ENCODE assay signal across 14 cellular contexts in the genomic region with DNA sequence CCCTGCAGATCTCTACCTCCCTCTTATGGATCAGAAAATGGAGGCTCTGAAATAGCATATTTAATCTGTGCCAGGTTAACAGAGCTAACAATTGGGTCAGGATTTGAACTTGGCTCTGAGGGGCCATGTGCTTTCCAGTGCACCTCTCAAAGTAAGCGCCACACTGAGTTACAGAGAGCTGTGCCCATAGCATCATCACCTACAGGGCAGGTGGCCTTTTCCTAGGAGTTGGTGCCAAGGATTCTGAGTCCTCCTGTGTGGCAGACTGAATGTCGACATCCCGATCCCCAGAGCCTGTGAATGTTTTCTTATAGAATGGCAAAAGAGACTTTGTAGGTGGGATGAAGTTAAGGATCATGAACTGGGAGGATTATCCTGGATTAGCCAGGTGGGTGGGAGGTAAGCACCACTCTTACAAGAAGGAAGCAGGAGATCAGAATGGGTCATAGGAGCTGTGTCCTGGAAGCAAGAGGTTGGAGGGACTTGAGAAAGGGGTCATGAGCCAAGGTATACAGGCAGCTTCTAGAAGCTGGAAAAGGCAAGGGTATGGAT.
A peak's percentile ranks its signal among the peaks of the same experiment; 100 is the strongest.
DNase-seq lines count a peak whose midpoint lies in the region; ATAC-seq, FAIRE-seq and TF ChIP-seq lines count a peak whose summit lies in the region.
"Had no signal": no experiment of that assay in that cellular context is flagged by ENCODE, and none has a peak within 500 bp of the region (broad histone marks: within the 10 kb centered on the region; RNA-seq: fewer than 3 reads in every experiment).

No MANE protein-coding gene starts in this region.

- H2BK5ac ChIP-seq in neuronal stem cell (ENCODE audit: low read length): no peak overlapping the region

- H3K23ac ChIP-seq in neuronal stem cell (ENCODE audit: low read depth, low read length, poor library complexity): no peak overlapping the region

- DNase-seq in A549 (ENCODE audit: low read depth in 1 of 2, low spot score in 1 of 2) (no peak), colonic mucosa (no peak), neuronal stem cell (ENCODE audit: low spot score) (no peak), HK-2 (ENCODE audit: unreplicated experiment) (no peak)
- no peak for DNase-seq in central memory CD4-positive, alpha-beta T cell
- DNase-seq: activated naive CD4-positive, alpha-beta T cell treated with Interleukin-2 at 50 U/mL for 16 hours; DMS153; HCEC 1CT; left colon; MM.1S had no signal

- no peaks in the 10 kb centered on the region for H3K4me1 Mint-ChIP-seq in activated T-helper 17 cell treated with anti-CD3 and anti-CD28 coated beads, Interleukin-2, amount 50 U/mL, for 72 hours

- no peak overlapping the region for H3K27ac Mint-ChIP-seq in activated T-helper 17 cell treated with anti-CD3 and anti-CD28 coated beads, Interleukin-2, amount 50 U/mL, for 72 hours
- H3K27ac Mint-ChIP-seq: neural progenitor cell had no signal

- H3K36me3 Mint-ChIP-seq in activated T-helper 17 cell treated with anti-CD3 and anti-CD28 coated beads, Interleukin-2, amount 50 U/mL, for 72 hours (ENCODE audit: low read depth): no peaks in the 10 kb centered on the region
- H3K36me3 Mint-ChIP-seq: neural progenitor cell had no signal

- no peak overlapping the region for H4K91ac ChIP-seq in neuronal stem cell (ENCODE audit: low read depth, low read length, poor library complexity)

- H3K9ac ChIP-seq in colonic mucosa (ENCODE audit: low read depth in 2 of 2, low read length in 2 of 2) (peak overlapping the region in 1 of 2 donors; percentile 16), neuronal stem cell (ENCODE audit: low read depth, low read length, poor library complexity) (no peak overlapping the region)
- H3K9ac ChIP-seq: neural progenitor cell had no signal

- H3K4ac ChIP-seq in neuronal stem cell (ENCODE audit: low read length): no peak overlapping the region

- CTCF ChIA-PET in A549 (lab: Yijun Ruan, JAX) (interaction anchor here (1.6 kb wide), 1 partner anchor 11 kb away, joined by 5 read pairs; no protein-coding TSS in a partner anchor), HEK293 (lab: Yijun Ruan, JAX) (interaction anchor here (0.6 to 1.7 kb wide), 4 partner anchors 10 to 179 kb away, joined by 3 to 10 read pairs (median 4); a partner anchor contains a TSS)

- TF ChIP-seq CTCF in A549 (IDR thresholded peaks at IDR 0.05) (no peak), HEK293 (tag by site-specific recombination; IDR thresholded peaks at IDR 0.05) (no peak), colonic mucosa (IDR thresholded peaks at IDR 0.05) (no peak)

- H3K27me3 ChIP-seq in colonic mucosa (no peaks in the 10 kb centered on the region), muscle layer of duodenum (ENCODE audit: low read depth, low read length) (no peaks in the 10 kb centered on the region), neuronal stem cell (ENCODE audit: control insufficient read depth in 3 of 3, insufficient read depth in 3 of 3, low read depth in 1 of 3, low read length in 3 of 3) (no peaks in the 10 kb centered on the region)
- H3K27me3 ChIP-seq: neural progenitor cell had no signal

- H3K79me1 ChIP-seq in neuronal stem cell (ENCODE audit: low read depth, low read length): no peaks in the 10 kb centered on the region

- no peak overlapping the region for H3K18ac ChIP-seq in neuronal stem cell (ENCODE audit: low read length)

- no peak for TF ChIP-seq POLR2A in A549 (IDR thresholded peaks at IDR 0.05; ENCODE audit: low read length)

- H2AFZ ChIP-seq in neuronal stem cell (ENCODE audit: low read length): no peak overlapping the region
- H2AFZ ChIP-seq: neural progenitor cell had no signal

- H3K27me3 Mint-ChIP-seq in activated T-helper 17 cell treated with anti-CD3 and anti-CD28 coated beads, Interleukin-2, amount 50 U/mL, for 72 hours: no peaks in the 10 kb centered on the region

- H2BK15ac ChIP-seq in neuronal stem cell (ENCODE audit: low read length): no peak overlapping the region

- POLR2A ChIA-PET in A549 (lab: Yijun Ruan, JAX): no interaction called here
- POLR2A ChIA-PET in HEK293 (lab: Yijun Ruan, JAX): interaction anchor here (1.5 kb wide), 1 partner anchor 178 kb away, joined by 9 read pairs; a partner anchor contains a TSS

- TF ChIP-seq EP300 in A549 (IDR thresholded peaks at IDR 0.05): no peak

- H3K4me3 ChIP-seq in A549 (no peak overlapping the region), HEK293 (ENCODE audit: low read depth, low read length) (no peak overlapping the region), colonic mucosa (no peak overlapping the region), muscle layer of duodenum (ENCODE audit: low read depth in 1 of 2, low read length in 2 of 2) (no peak overlapping the region), neuronal stem cell (ENCODE audit: low read length in 2 of 2) (no peak overlapping the region)
- H3K4me3 ChIP-seq: neural progenitor cell had no signal

- intact Hi-C loops in colonic mucosa (cut with DNase I): no loop called here

- H3K9me3 Mint-ChIP-seq in activated T-helper 17 cell treated with anti-CD3 and anti-CD28 coated beads, Interleukin-2, amount 50 U/mL, for 72 hours: no peaks in the 10 kb centered on the region
- H3K9me3 Mint-ChIP-seq: neural progenitor cell had no signal

- no peak overlapping the region for H2BK120ac ChIP-seq in neuronal stem cell (ENCODE audit: low read depth, low read length)

- no peaks in the 10 kb centered on the region for H3K36me3 ChIP-seq in HEK293 (ENCODE audit: control insufficient read depth in 2 of 2, insufficient read depth in 1 of 2, low read length in 2 of 2)
- H3K36me3 ChIP-seq in colonic mucosa: no peaks in the 10 kb centered on the region
- no peaks in the 10 kb centered on the region for H3K36me3 ChIP-seq in muscle layer of duodenum (ENCODE audit: control insufficient read depth in 1 of 2, insufficient read depth in 2 of 2, low read length in 2 of 2)
- H3K36me3 ChIP-seq in neuronal stem cell (replicated peaks in 1 of 2; ENCODE audit: control insufficient read depth in 2 of 2, insufficient read depth in 2 of 2, low read length in 2 of 2): no peaks in the 10 kb centered on the region
- H3K36me3 ChIP-seq: neural progenitor cell had no signal

- H3K4me2 ChIP-seq in A549 (peak overlapping the region; percentile 37; the same call in 1 of the 3 replicates), neuronal stem cell (ENCODE audit: insufficient read depth, low read length, poor library complexity, severe bottlenecking) (no peak overlapping the region)
- H3K4me2 ChIP-seq: neural progenitor cell had no signal

- H3K4me3 Mint-ChIP-seq in activated T-helper 17 cell treated with anti-CD3 and anti-CD28 coated beads, Interleukin-2, amount 50 U/mL, for 72 hours: no peak overlapping the region
- H3K4me3 Mint-ChIP-seq: neural progenitor cell had no signal

- H2BK12ac ChIP-seq in neuronal stem cell (ENCODE audit: low read length): no peak overlapping the region

- H2AK5ac ChIP-seq in neuronal stem cell (ENCODE audit: low read depth, low read length): no peak overlapping the region

- no peak for FAIRE-seq in A549 (lab: Jason Lieb, UNC)

- H3K14ac ChIP-seq in neuronal stem cell (ENCODE audit: low read length): no peak overlapping the region

- H3K27ac ChIP-seq in A549: peak overlapping the region; percentile 92 to 93
- H3K27ac ChIP-seq in HEK293 (ENCODE audit: extremely low read depth, low read depth, low read length): peak overlapping the region; percentile 88; the same call in 1 of the 2 replicates
- H3K27ac ChIP-seq in colonic mucosa: peak overlapping the region; percentile 51
- peak overlapping the region; percentile 60 for H3K27ac ChIP-seq in muscle layer of duodenum (ENCODE audit: low read length)
- no peak overlapping the region for H3K27ac ChIP-seq in neuronal stem cell (replicated peaks; ENCODE audit: low read length)
- H3K27ac ChIP-seq: neural progenitor cell had no signal

- no peak for TF ChIP-seq RAD21 in A549 (conservative IDR thresholded peaks at IDR 0.05 in 1 of 2, IDR thresholded peaks at IDR 0.05 in 1 of 2)

- no peak for ATAC-seq in A549
- ATAC-seq in activated T-helper 17 cell treated with anti-CD3 and anti-CD28 coated beads, Interleukin-2, amount 50 U/mL, for 72 hours (replicated peaks): no peak

- H4K8ac ChIP-seq in neuronal stem cell (ENCODE audit: low read depth, low read length): no peak overlapping the region

- H3K4me1 ChIP-seq in A549 (peaks cover 47% of the 10 kb centered on the region), HEK293 (ENCODE audit: control insufficient read depth, insufficient read depth, low read length) (peaks cover 30% of the 10 kb centered on the region), colonic mucosa (peaks cover 16% of the 10 kb centered on the region), muscle layer of duodenum (ENCODE audit: control insufficient read depth in 1 of 2, insufficient read depth in 2 of 2, low read length in 2 of 2) (peaks cover 17% of the 10 kb centered on the region in 2 donors), neuronal stem cell (ENCODE audit: control insufficient read depth in 2 of 2, insufficient read depth in 1 of 2, low read depth in 1 of 2, low read length in 2 of 2) (no peaks in the 10 kb centered on the region)

- 86% methylated on average over 2 of the region's 3 CpGs for WGBS in A549 (ENCODE audit: missing lambda C conversion rate)
- no CpG with 5 or more reads among the region's 3 CpGs for WGBS in neuronal stem cell (ENCODE audit: extremely low coverage in 2 of 2, insufficient read length in 2 of 2, insufficient replicate concordance in 1 of 2), 2 donors

- H3K9me3 ChIP-seq in A549: no peaks in the 10 kb centered on the region
- H3K9me3 ChIP-seq in HEK293 (ENCODE audit: control insufficient read depth, insufficient read depth, low read depth, low read length): no peaks in the 10 kb centered on the region
- no peaks in the 10 kb centered on the region for H3K9me3 ChIP-seq in colonic mucosa
- H3K9me3 ChIP-seq in muscle layer of duodenum (ENCODE audit: control insufficient read depth in 1 of 2, low read length in 2 of 2): no peaks in the 10 kb centered on the region
- H3K9me3 ChIP-seq in neuronal stem cell (replicated peaks in 1 of 2; ENCODE audit: control insufficient read depth in 2 of 2, insufficient read depth in 1 of 2, low read depth in 1 of 2, low read length in 2 of 2): no peaks in the 10 kb centered on the region

TF ChIP-seq in A549, 52 proteins besides CTCF, POLR2A, EP300 and RAD21:
- TF ChIP-seq CHD4 (IDR thresholded peaks at IDR 0.05; ENCODE audit: borderline replicate concordance): no peak

TF ChIP-seq in HEK293, 187 proteins besides CTCF, POLR2A, EP300 and RAD21:
- TF ChIP-seq FEZF1 (tag by site-specific recombination; IDR thresholded peaks at IDR 0.05): no peak
- 0 out of 2 replicates have a peak, but pooled peaks have one; percentile 65 for TF ChIP-seq EGR2 (tag by site-specific recombination; IDR thresholded peaks at IDR 0.05; ENCODE audit: low read depth)
- peak; percentile 47 for TF ChIP-seq ZFHX2 (tag by site-specific recombination; conservative IDR thresholded peaks at IDR 0.05)
- TF ChIP-seq GLIS1 (tag by site-specific recombination; IDR thresholded peaks at IDR 0.05): peak; percentile 55
